19 cellular contexts compared by ENCODE assay signal in the genomic region with DNA sequence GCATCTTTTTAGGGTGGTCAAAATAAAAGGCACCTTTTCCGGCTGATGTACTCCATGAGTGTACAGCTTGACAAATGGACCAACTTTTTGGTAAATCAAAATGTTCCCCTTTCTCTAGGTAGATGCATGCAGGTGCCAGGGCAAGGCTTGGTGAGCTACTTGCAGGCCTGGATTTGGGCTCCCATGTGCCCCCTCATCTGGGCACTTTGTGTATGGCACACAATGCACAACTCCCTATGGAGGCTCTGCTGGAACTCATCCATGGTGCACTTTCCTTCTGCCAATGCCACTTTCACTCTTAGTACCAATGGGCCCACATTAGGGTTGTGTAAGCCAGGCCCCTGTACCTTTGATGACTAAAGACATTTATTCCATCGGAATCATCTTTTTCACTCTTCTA.
A peak's percentile ranks its signal among the peaks of the same experiment; 100 is the strongest.
DNase-seq lines count a peak whose midpoint lies in the region; ATAC-seq and TF ChIP-seq lines count a peak whose summit lies in the region.
"Had no signal": no experiment of that assay in that cellular context is flagged by ENCODE, and none has a peak within 500 bp of the region (broad histone marks: within the 10 kb centered on the region; RNA-seq: fewer than 3 reads in every experiment).

No MANE protein-coding gene starts in this region.

- H3K9ac ChIP-seq in SK-N-SH (no peak overlapping the region), GM23248 (no peak overlapping the region)

- H3K4me3 ChIP-seq in SK-N-SH (ENCODE audit: low read depth in 2 of 2, low read length in 1 of 2) (no peak overlapping the region), GM23248 (no peak overlapping the region)
- H3K4me3 ChIP-seq: breast epithelium, hepatocyte, pancreas, smooth muscle cell, uterus had no signal

- CTCF ChIA-PET in SK-N-SH (lab: Yijun Ruan, JAX): interaction anchor here (1.2 kb wide), 1 partner anchor 95 kb away, joined by 3 read pairs; no protein-coding TSS in a partner anchor

- H3K4me1 ChIP-seq in SK-N-SH (ENCODE audit: control insufficient read depth in 1 of 2, insufficient read depth in 2 of 2, low read depth in 1 of 2, low read length in 1 of 2): no peaks in the 10 kb centered on the region
- no peaks in the 10 kb centered on the region for H3K4me1 ChIP-seq in GM23248 (ENCODE audit: insufficient read depth)
- H3K4me1 ChIP-seq: breast epithelium, pancreas, uterus had no signal

- WGBS in SK-N-SH (ENCODE audit: low lambda C conversion rate): 0% methylated on average over 2 of the region's 2 CpGs
- 27% methylated on average over 2 of the region's 2 CpGs for whole genome bisulfite sequencing in GM23248 (ENCODE audit: low coverage in 1 of 2, low lambda C conversion rate in 2 of 2, missing lambda C conversion rate in 2 of 2), 2 experiments

- TF ChIP-seq RAD21 in SK-N-SH (IDR thresholded peaks at IDR 0.05; ENCODE audit: low read length): no peak

- peak; percentile 25; the same call in 1 of the 2 replicates for TF ChIP-seq CTCF in SK-N-SH (IDR thresholded peaks at IDR 0.05)

- DNase-seq in stimulated activated CD4-positive, alpha-beta T cell treated with anti-CD3 and anti-CD28 coated beads, Interleukin-15, amount 100 ng/mL, for 24 hours: peak; percentile 1
- no peak for DNase-seq in stimulated activated CD4-positive, alpha-beta T cell treated with anti-CD3 and anti-CD28 coated beads, Interleukin-2, amount 100 ng/mL, for 24 hours
- peak; percentile 8 for DNase-seq in HuH-7.5 (ENCODE audit: low spot score)
- peak; percentile 20 for DNase-seq in SK-N-SH
- no peak for DNase-seq in GM23248
- no peak for DNase-seq in NCI-H1092 treated with DMSO at 0.1 percent for 48 hours (lab: John Stamatoyannopoulos, UW)
- DNase-seq in NK-92 treated with Interleukin-12 subunit alpha and Interleukin-12 subunit beta, amount 100 ng/mL, for 24 hours (lab: John Stamatoyannopoulos, UW): no peak
- DNase-seq: activated naive CD8-positive, alpha-beta T cell treated with anti-CD3 and anti-CD28 coated beads for 36 hours; NCI-H1105 treated with DMSO at 0.1 percent for 48 hours; NCI-H226; pancreas; stimulated activated naive CD8-positive, alpha-beta T cell treated with anti-CD3 and anti-CD28 coated beads, Interleukin-15, Interleukin-2, amounts not matched to agents 100 U/mL and 50 U/mL, for 24 hours; T-cell; uterus had no signal

- H3F3A ChIP-seq in SK-N-SH (replicated peaks; ENCODE audit: insufficient read depth) (no peaks in the 10 kb centered on the region), GM23248 (ENCODE audit: insufficient read depth) (no peaks in the 10 kb centered on the region)

- POLR2A ChIA-PET in SK-N-SH (lab: Yijun Ruan, JAX): interaction anchor here (0.6 kb wide), 1 partner anchor 1566 kb away, joined by 3 read pairs; no protein-coding TSS in a partner anchor

- H3K27me3 ChIP-seq in SK-N-SH (ENCODE audit: insufficient read depth): no peaks in the 10 kb centered on the region
- H3K27me3 ChIP-seq in GM23248 (replicated peaks; ENCODE audit: insufficient read depth): no peaks in the 10 kb centered on the region
- H3K27me3 ChIP-seq: breast epithelium, hepatocyte, pancreas, uterus had no signal

- H3K9me2 ChIP-seq in SK-N-SH: no peaks in the 10 kb centered on the region
- H3K9me2 ChIP-seq in GM23248 (ENCODE audit: insufficient read depth): no peaks in the 10 kb centered on the region

- H3K36me3 ChIP-seq in SK-N-SH (replicated peaks in 1 of 2; ENCODE audit: control insufficient read depth in 1 of 2, insufficient read depth in 2 of 2, low read length in 1 of 2): no peaks in the 10 kb centered on the region
- no peaks in the 10 kb centered on the region for H3K36me3 ChIP-seq in GM23248 (ENCODE audit: low read depth)
- H3K36me3 ChIP-seq: breast epithelium, pancreas, uterus had no signal

- H3K79me2 ChIP-seq in SK-N-SH (ENCODE audit: insufficient read depth) (no peaks in the 10 kb centered on the region), GM23248 (ENCODE audit: insufficient read depth) (no peaks in the 10 kb centered on the region)
- H3K79me2 ChIP-seq: hepatocyte had no signal

- H2AFZ ChIP-seq in SK-N-SH (ENCODE audit: low read depth) (no peak overlapping the region), GM23248 (no peak overlapping the region)
- H2AFZ ChIP-seq: hepatocyte had no signal

- ATAC-seq in HG02798 (IDR thresholded peaks at IDR 0.05; ENCODE audit: poor library complexity, unreplicated experiment): no peak
- ATAC-seq: left colon; pancreas; stimulated activated naive CD8-positive, alpha-beta T cell treated with anti-CD3 and anti-CD28 coated beads, Interleukin-15, Interleukin-2, amounts not matched to agents 100 U/mL and 50 U/mL, for 24 hours; T-cell had no signal

- H3K27ac ChIP-seq in SK-N-SH (ENCODE audit: low read depth in 2 of 2, low read length in 1 of 2) (no peak overlapping the region), GM23248 (no peak overlapping the region)
- H3K27ac ChIP-seq: breast epithelium, hepatocyte, pancreas, uterus had no signal

- in situ Hi-C loops in GM23248 (cut with MboI): no loop called here

- TF ChIP-seq EP300 in SK-N-SH (IDR thresholded peaks at IDR 0.05; ENCODE audit: borderline replicate concordance in 1 of 2, low read depth in 1 of 2, low read length in 1 of 2): no peak

- H3K4me2 ChIP-seq in SK-N-SH: no peak overlapping the region
- no peak overlapping the region for H3K4me2 ChIP-seq in GM23248 (ENCODE audit: unreplicated experiment)
- H3K4me2 ChIP-seq: hepatocyte, smooth muscle cell had no signal

- H4K20me1 ChIP-seq in SK-N-SH (ENCODE audit: insufficient read depth) (no peaks in the 10 kb centered on the region), GM23248 (ENCODE audit: insufficient read depth) (no peaks in the 10 kb centered on the region)

- no peaks in the 10 kb centered on the region for H3K9me3 ChIP-seq in SK-N-SH
- H3K9me3 ChIP-seq in GM23248 (ENCODE audit: low read depth): no peaks in the 10 kb centered on the region
- H3K9me3 ChIP-seq: breast epithelium, pancreas, uterus had no signal

TF ChIP-seq in SK-N-SH, 30 proteins besides CTCF, POLR2A, EP300 and RAD21:
- TF ChIP-seq CHD2 (IDR thresholded peaks at IDR 0.05; ENCODE audit: low read length, partially characterized antibody) (no peak), MEF2A (IDR thresholded peaks at IDR 0.05; ENCODE audit: borderline replicate concordance, low read depth) (no peak), JUND (IDR thresholded peaks at IDR 0.05) (no peak), EZH2phosphoT487 (IDR thresholded peaks at IDR 0.05; ENCODE audit: borderline replicate concordance, low read depth) (no peak), RFX5 (IDR thresholded peaks at IDR 0.05; ENCODE audit: low read length) (no peak), ELF1 (IDR thresholded peaks at IDR 0.05) (no peak), SIN3A (IDR thresholded peaks at IDR 0.05; ENCODE audit: borderline replicate concordance, low read depth, low read length) (no peak)
- TF ChIP-seq, protein P1, sequence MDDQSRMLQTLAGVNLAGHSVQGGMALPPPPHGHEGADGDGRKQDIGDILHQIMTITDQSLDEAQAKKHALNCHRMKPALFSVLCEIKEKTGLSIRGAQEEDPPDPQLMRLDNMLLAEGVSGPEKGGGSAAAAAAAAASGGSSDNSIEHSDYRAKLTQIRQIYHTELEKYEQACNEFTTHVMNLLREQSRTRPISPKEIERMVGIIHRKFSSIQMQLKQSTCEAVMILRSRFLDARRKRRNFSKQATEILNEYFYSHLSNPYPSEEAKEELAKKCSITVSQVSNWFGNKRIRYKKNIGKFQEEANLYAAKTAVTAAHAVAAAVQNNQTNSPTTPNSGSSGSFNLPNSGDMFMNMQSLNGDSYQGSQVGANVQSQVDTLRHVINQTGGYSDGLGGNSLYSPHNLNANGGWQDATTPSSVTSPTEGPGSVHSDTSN (IDR thresholded peaks at IDR 0.05): no peak
- TF ChIP-seq, protein P2, sequence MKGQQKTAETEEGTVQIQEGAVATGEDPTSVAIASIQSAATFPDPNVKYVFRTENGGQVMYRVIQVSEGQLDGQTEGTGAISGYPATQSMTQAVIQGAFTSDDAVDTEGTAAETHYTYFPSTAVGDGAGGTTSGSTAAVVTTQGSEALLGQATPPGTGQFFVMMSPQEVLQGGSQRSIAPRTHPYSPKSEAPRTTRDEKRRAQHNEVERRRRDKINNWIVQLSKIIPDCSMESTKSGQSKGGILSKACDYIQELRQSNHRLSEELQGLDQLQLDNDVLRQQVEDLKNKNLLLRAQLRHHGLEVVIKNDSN (IDR thresholded peaks at IDR 0.05; ENCODE audit: borderline replicate concordance, low read depth): no peak
- TF ChIP-seq, protein P3, sequence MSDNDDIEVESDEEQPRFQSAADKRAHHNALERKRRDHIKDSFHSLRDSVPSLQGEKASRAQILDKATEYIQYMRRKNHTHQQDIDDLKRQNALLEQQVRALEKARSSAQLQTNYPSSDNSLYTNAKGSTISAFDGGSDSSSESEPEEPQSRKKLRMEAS (IDR thresholded peaks at IDR 0.05; ENCODE audit: low read depth): no peak
- TF ChIP-seq, protein P4, sequence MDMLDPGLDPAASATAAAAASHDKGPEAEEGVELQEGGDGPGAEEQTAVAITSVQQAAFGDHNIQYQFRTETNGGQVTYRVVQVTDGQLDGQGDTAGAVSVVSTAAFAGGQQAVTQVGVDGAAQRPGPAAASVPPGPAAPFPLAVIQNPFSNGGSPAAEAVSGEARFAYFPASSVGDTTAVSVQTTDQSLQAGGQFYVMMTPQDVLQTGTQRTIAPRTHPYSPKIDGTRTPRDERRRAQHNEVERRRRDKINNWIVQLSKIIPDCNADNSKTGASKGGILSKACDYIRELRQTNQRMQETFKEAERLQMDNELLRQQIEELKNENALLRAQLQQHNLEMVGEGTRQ (IDR thresholded peaks at IDR 0.05; ENCODE audit: borderline replicate concordance, low read depth, low read length): no peak

Comparison
In these comparisons a context has a peak if more than half of its experiments do, and no peak if none do; other contexts are left out.
1. DNase-seq: peak in stimulated activated CD4-positive, alpha-beta T cell treated with anti-CD3 and anti-CD28 coated beads, Interleukin-15, amount 100 ng/mL, for 24 hours (single experiment), HuH-7.5 (single experiment) and SK-N-SH (single experiment); none in stimulated activated CD4-positive, alpha-beta T cell treated with anti-CD3 and anti-CD28 coated beads, Interleukin-2, amount 100 ng/mL, for 24 hours (0 of 2), GM23248 (single experiment), NCI-H1092 treated with DMSO at 0.1 percent for 48 hours (single experiment) and NK-92 treated with Interleukin-12 subunit alpha and Interleukin-12 subunit beta, amount 100 ng/mL, for 24 hours (single experiment).